ENCODE assay signal across 21 cellular contexts in the genomic region with DNA sequence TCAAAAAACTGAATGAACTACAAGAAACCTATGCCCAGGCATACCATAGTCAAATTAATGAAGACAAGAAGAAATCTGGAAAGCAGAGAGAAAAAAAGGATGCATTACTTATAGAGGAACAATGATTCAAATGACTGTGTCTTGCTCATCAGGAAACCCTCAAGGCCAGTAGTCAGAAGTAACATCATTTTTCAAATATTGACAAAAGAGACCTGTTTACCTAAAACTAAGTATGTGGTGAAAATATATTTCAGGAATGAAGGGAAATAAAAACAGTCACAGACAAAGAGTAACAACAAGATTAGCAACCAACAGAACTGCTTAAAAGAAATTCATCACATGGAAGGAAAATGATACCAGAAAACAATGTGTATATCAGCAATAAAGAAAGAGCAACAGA.
"Had no signal": no experiment of that assay in that cellular context is flagged by ENCODE, and none has a peak within 500 bp of the region (broad histone marks: within the 10 kb centered on the region; RNA-seq: fewer than 3 reads in every experiment).

No MANE protein-coding gene starts in this region.

- H3K9me3 Mint-ChIP-seq: natural killer cell, neural crest cell, type B pancreatic cell had no signal

- H3K4me3 Mint-ChIP-seq: memory B cell, mesothelial cell of epicardium, natural killer cell, neural crest cell, type B pancreatic cell had no signal

- H3K27me3 Mint-ChIP-seq: memory B cell, type B pancreatic cell had no signal

- H3K4me3 ChIP-seq: dorsolateral prefrontal cortex, heart left ventricle, left ventricle myocardium inferior, lower lobe of right lung, right atrium auricular region, suprapubic skin, thyroid gland had no signal

- H3K27ac Mint-ChIP-seq: memory B cell, mesothelial cell of epicardium, natural killer cell, type B pancreatic cell had no signal

- H3K4me1 ChIP-seq: heart left ventricle, left ventricle myocardium inferior, lower lobe of right lung, right atrium auricular region, suprapubic skin, thyroid gland had no signal

- ATAC-seq: heart left ventricle; left cardiac atrium; lower lobe of right lung; natural killer cell; stimulated activated naive CD8-positive, alpha-beta T cell treated with anti-CD3 and anti-CD28 coated beads, Interleukin-15, Interleukin-2, amounts not matched to agents 100 U/mL and 50 U/mL, for 24 hours had no signal

- H3K36me3 ChIP-seq: heart left ventricle, left ventricle myocardium inferior, lower lobe of right lung, right atrium auricular region, suprapubic skin, thyroid gland had no signal

- H3K9me3 ChIP-seq: lower lobe of right lung, right atrium auricular region, suprapubic skin, thyroid gland had no signal

- H3K36me3 Mint-ChIP-seq: mesothelial cell of epicardium, natural killer cell, type B pancreatic cell had no signal

- DNase-seq: cortex of kidney; dorsolateral prefrontal cortex; effector CD8-positive, alpha-beta T cell; erythroblast; heart left ventricle; hippocampal formation; left cardiac atrium; left ventricle myocardium inferior; lower lobe of right lung; natural killer cell; posterior cingulate gyrus; small intestine; stimulated activated CD4-positive, alpha-beta T cell treated with anti-CD3 and anti-CD28 coated beads, Interleukin-2, amount 100 ng/mL, for 48 hours; stimulated activated naive CD8-positive, alpha-beta T cell treated with anti-CD3 and anti-CD28 coated beads, Interleukin-15, Interleukin-2, amounts not matched to agents 100 U/mL and 50 U/mL, for 24 hours; thyroid gland had no signal

- H3K27me3 ChIP-seq: dorsolateral prefrontal cortex, heart left ventricle, right atrium auricular region, suprapubic skin, thyroid gland had no signal

- H3K4me1 Mint-ChIP-seq: mesothelial cell of epicardium, neural crest cell had no signal
